19 cellular contexts compared by ENCODE assay signal in genomic region chr1:162292422-162292849, GRCh38.
DNase-seq lines count a peak whose midpoint lies in the region; ATAC-seq, FAIRE-seq and TF ChIP-seq lines count a peak whose summit lies in the region.
"Had no signal": no experiment of that assay in that cellular context is flagged by ENCODE, and none has a peak within 500 bp of the region (broad histone marks: within the 10 kb centered on the region; RNA-seq: fewer than 3 reads in every experiment).

No MANE protein-coding gene starts in this region.

- no peak overlapping the region for H3K4me3 Mint-ChIP-seq in stimulated activated memory B cell treated with anti-CD40 and anti-IgM and Interleukin-4, amounts not matched to agents 10 μg/mL and 1 μg/mL and 100 μg/mL, for 72 hours
- H3K4me3 Mint-ChIP-seq: activated CD8-positive, alpha-beta T cell treated with anti-CD3 and anti-CD28 coated beads for 36 hours; activated naive CD8-positive, alpha-beta T cell treated with anti-CD3 and anti-CD28 coated beads, Interleukin-2, amount 50 U/mL, for 24 hours; stimulated activated naive CD8-positive, alpha-beta T cell treated with anti-CD3 and anti-CD28 coated beads, Interleukin-15, amount 100 ng/mL, for 72 hours had no signal

- no peaks in the 10 kb centered on the region for H3K4me1 Mint-ChIP-seq in stimulated activated memory B cell treated with anti-CD40 and anti-IgM and Interleukin-4, amounts not matched to agents 10 μg/mL and 1 μg/mL and 100 μg/mL, for 72 hours
- H3K4me1 Mint-ChIP-seq: activated naive CD8-positive, alpha-beta T cell treated with anti-CD3 and anti-CD28 coated beads, Interleukin-2, amount 50 U/mL, for 24 hours; stimulated activated naive CD8-positive, alpha-beta T cell treated with anti-CD3 and anti-CD28 coated beads, Interleukin-15, amount 100 ng/mL, for 72 hours had no signal

- TF ChIP-seq POLR2A in H54 (IDR thresholded peaks at IDR 0.05; ENCODE audit: low read depth, low read length): no peak
- no peak for TF ChIP-seq POLR2A in GM18505 (IDR thresholded peaks at IDR 0.05; ENCODE audit: borderline replicate concordance, extremely low read depth, insufficient read depth, insufficient read length)

- FAIRE-seq in H54 (lab: Jason Lieb, UNC): no peak
- FAIRE-seq: colon had no signal

- H3K27ac Mint-ChIP-seq in stimulated activated memory B cell treated with anti-CD40 and anti-IgM and Interleukin-4, amounts not matched to agents 10 μg/mL and 1 μg/mL and 100 μg/mL, for 72 hours: no peak overlapping the region
- H3K27ac Mint-ChIP-seq: activated CD8-positive, alpha-beta T cell treated with anti-CD3 and anti-CD28 coated beads for 36 hours; activated naive CD8-positive, alpha-beta T cell treated with anti-CD3 and anti-CD28 coated beads, Interleukin-2, amount 50 U/mL, for 24 hours; stimulated activated naive CD8-positive, alpha-beta T cell treated with anti-CD3 and anti-CD28 coated beads, Interleukin-15, amount 100 ng/mL, for 72 hours had no signal

- peaks cover 16% of the 10 kb centered on the region for H3K27me3 ChIP-seq in adipocyte (replicated peaks; ENCODE audit: control insufficient read depth, insufficient read depth, low read length)
- H3K27me3 ChIP-seq: esophagus squamous epithelium had no signal

- peaks cover 36% of the 10 kb centered on the region for H3K27me3 Mint-ChIP-seq in stimulated activated memory B cell treated with anti-CD40 and anti-IgM and Interleukin-4, amounts not matched to agents 10 μg/mL and 1 μg/mL and 100 μg/mL, for 72 hours

- H3K4me1 ChIP-seq in adipocyte (ENCODE audit: control insufficient read depth, insufficient read depth, low read length): peaks cover 5% of the 10 kb centered on the region
- H3K4me1 ChIP-seq: esophagus squamous epithelium had no signal

- ATAC-seq in esophagus mucosa (peak; percentile 11), omental fat pad (ENCODE audit: low FRiP score) (peak; percentile 70), GM18505 (IDR thresholded peaks at IDR 0.05; ENCODE audit: unreplicated experiment) (no peak)
- no peak for ATAC-seq in stimulated activated memory B cell treated with anti-CD40 and anti-IgM and Interleukin-4, amounts not matched to agents 10 μg/mL and 1 μg/mL and 100 μg/mL, for 72 hours
- ATAC-seq: activated CD8-positive, alpha-beta T cell treated with anti-CD3 and anti-CD28 coated beads for 36 hours; activated naive CD8-positive, alpha-beta T cell treated with anti-CD3 and anti-CD28 coated beads, Interleukin-2, amount 50 U/mL, for 24 hours; stimulated activated naive CD8-positive, alpha-beta T cell treated with anti-CD3 and anti-CD28 coated beads, Interleukin-15, amount 100 ng/mL, for 72 hours had no signal

- no peaks in the 10 kb centered on the region for H3K36me3 ChIP-seq in adipocyte (ENCODE audit: control insufficient read depth, insufficient read depth, low read length, severe bottlenecking)
- H3K36me3 ChIP-seq: esophagus squamous epithelium, WERI-Rb-1 had no signal

- H3K4me3 ChIP-seq in adipocyte (ENCODE audit: low read length): no peak overlapping the region
- H3K4me3 ChIP-seq: esophagus squamous epithelium had no signal

- H3K9me3 ChIP-seq in adipocyte (ENCODE audit: control insufficient read depth, low read length): no peaks in the 10 kb centered on the region
- H3K9me3 ChIP-seq: esophagus squamous epithelium had no signal

- H3K9me3 Mint-ChIP-seq in stimulated activated memory B cell treated with anti-CD40 and anti-IgM and Interleukin-4, amounts not matched to agents 10 μg/mL and 1 μg/mL and 100 μg/mL, for 72 hours: peaks cover 3% of the 10 kb centered on the region
- H3K9me3 Mint-ChIP-seq: activated CD8-positive, alpha-beta T cell treated with anti-CD3 and anti-CD28 coated beads for 36 hours; activated naive CD8-positive, alpha-beta T cell treated with anti-CD3 and anti-CD28 coated beads, Interleukin-2, amount 50 U/mL, for 24 hours; stimulated activated naive CD8-positive, alpha-beta T cell treated with anti-CD3 and anti-CD28 coated beads, Interleukin-15, amount 100 ng/mL, for 72 hours had no signal

- no peak for TF ChIP-seq CTCF in omental fat pad (IDR thresholded peaks at IDR 0.05)

- no peaks in the 10 kb centered on the region for H3K36me3 Mint-ChIP-seq in stimulated activated memory B cell treated with anti-CD40 and anti-IgM and Interleukin-4, amounts not matched to agents 10 μg/mL and 1 μg/mL and 100 μg/mL, for 72 hours

- DNase-seq in H54 (ENCODE audit: insufficient read length, low spot score): peak; percentile 22
- DNase-seq in adipocyte (ENCODE audit: low read depth): peak; percentile 4
- DNase-seq in omental fat pad (ENCODE audit: low spot score): no peak
- no peak for DNase-seq in NCI-H510A treated with DMSO at 0.1 percent for 48 hours (lab: John Stamatoyannopoulos, UW)
- DNase-seq: activated CD8-positive, alpha-beta T cell treated with anti-CD3 and anti-CD28 coated beads for 36 hours; activated naive CD8-positive, alpha-beta T cell treated with anti-CD3 and anti-CD28 coated beads, Interleukin-2, amount 50 U/mL, for 24 hours; esophagus squamous epithelium; left cardiac atrium; NCI-H1436 treated with DMSO at 0.1 percent for 48 hours; NCI-H524; OCI-M1; posterior cingulate gyrus; stimulated activated naive CD8-positive, alpha-beta T cell treated with anti-CD3 and anti-CD28 coated beads, Interleukin-15, amount 100 ng/mL, for 72 hours; SW 1271; WERI-Rb-1 had no signal

- no peak overlapping the region for H3K9ac ChIP-seq in adipocyte (ENCODE audit: low read length)

Comparison
In these comparisons a context has a peak if more than half of its experiments do, and no peak if none do; other contexts are left out.
1. DNase-seq: peak in H54 (single experiment) and adipocyte (single experiment); none in omental fat pad (single experiment) and NCI-H510A treated with DMSO at 0.1 percent for 48 hours (single experiment).
2. ATAC-seq: peak in esophagus mucosa (single experiment) and omental fat pad (single experiment); none in stimulated activated memory B cell treated with anti-CD40 and anti-IgM and Interleukin-4, amounts not matched to agents 10 μg/mL and 1 μg/mL and 100 μg/mL, for 72 hours (single experiment) and GM18505 (single experiment).